In genomic region chr1:208052135-208052534, GRCh38 we compare ENCODE assay signal across 23 cellular contexts.
"Had no signal": no experiment of that assay in that cellular context is flagged by ENCODE, and none has a peak within 500 bp of the region (broad histone marks: within the 10 kb centered on the region; RNA-seq: fewer than 3 reads in every experiment).

No MANE protein-coding gene starts in this region.

- H3K27ac ChIP-seq: neural progenitor cell, neutrophil, pancreas, psoas muscle, right lobe of liver, sigmoid colon, stomach, thoracic aorta, thyroid gland, tibial nerve, upper lobe of right lung, uterus had no signal

- H3K4me1 ChIP-seq: uterus had no signal

- H3K4me2 ChIP-seq: neural progenitor cell had no signal

- H3K27me3 ChIP-seq: neural progenitor cell, pancreas, right lobe of liver, sigmoid colon, stomach, thyroid gland, tibial nerve, upper lobe of right lung, uterus had no signal

- H2AFZ ChIP-seq: neural progenitor cell had no signal

- H3K36me3 ChIP-seq: neural progenitor cell, neutrophil, uterus had no signal

- H3K4me3 ChIP-seq: neural progenitor cell, pancreas, psoas muscle, right lobe of liver, sigmoid colon, stomach, thoracic aorta, thyroid gland, tibial nerve, upper lobe of right lung, uterus had no signal

- ATAC-seq: naive thymus-derived CD4-positive, alpha-beta T cell; pancreas; psoas muscle; right cardiac atrium; right lobe of liver; stimulated activated effector memory CD8-positive, alpha-beta T cell treated with anti-CD3 and anti-CD28 coated beads, Interleukin-12 subunit alpha, Interleukin-12 subunit beta, amount 100 ng/mL, for 72 hours; stimulated activated naive B cell treated with anti-CD40 and anti-IgM and Interleukin-4, amounts not matched to agents 10 μg/mL and 1 μg/mL and 100 μg/mL, for 72 hours; upper lobe of right lung had no signal

- H3K9me3 ChIP-seq: neutrophil, pancreas, psoas muscle, right lobe of liver, sigmoid colon, stomach, thoracic aorta, thyroid gland, tibial nerve, upper lobe of right lung, uterus had no signal

- DNase-seq: naive thymus-derived CD4-positive, alpha-beta T cell; nucleus accumbens; pancreas; psoas muscle; right cardiac atrium; right lobe of liver; sigmoid colon; small intestine; stimulated activated CD4-positive, alpha-beta T cell treated with anti-CD3 and anti-CD28 coated beads, Interleukin-15, amount 100 ng/mL, for 24 hours; stimulated activated CD4-positive, alpha-beta T cell treated with anti-CD3 and anti-CD28 coated beads, Interleukin-2, amount 100 ng/mL, for 24 hours; stimulated activated CD4-positive, alpha-beta T cell treated with anti-CD3 and anti-CD28 coated beads, Interleukin-2, amount 100 ng/mL, for 48 hours; stimulated activated CD4-positive, alpha-beta T cell treated with anti-CD3 and anti-CD28 coated beads, Interleukin-4, amount 100 ng/mL, for 24 hours; stimulated activated naive B cell treated with anti-CD40 and anti-IgM and Interleukin-4, amounts not matched to agents 10 μg/mL and 1 μg/mL and 100 μg/mL, for 72 hours; stimulated activated naive CD4-positive, alpha-beta T cell treated with Interleukin-2 at 50 U/mL for 16 hours; stomach; thyroid gland; upper lobe of right lung; uterus had no signal

- H3K9ac ChIP-seq: neural progenitor cell had no signal
